2 cellular contexts compared by ENCODE assay signal in genomic region chr2:120908314-120908975, GRCh38.
TF ChIP-seq lines count a peak whose summit lies in the region.

No MANE protein-coding gene starts in this region.

TF ChIP-seq in IMR-90, 13 proteins besides CTCF, POLR2A, EP300 and RAD21:
- TF ChIP-seq RFX5 (IDR thresholded peaks at IDR 0.05; ENCODE audit: low read depth, low read length) (no peak), CEBPB (IDR thresholded peaks at IDR 0.05; ENCODE audit: low read depth, low read length) (no peak), CHD1 (IDR thresholded peaks at IDR 0.05; ENCODE audit: low read depth, low read length) (no peak), ELK1 (IDR thresholded peaks at IDR 0.05; ENCODE audit: borderline replicate concordance, low read depth, low read length) (no peak), MAZ (IDR thresholded peaks at IDR 0.05; ENCODE audit: borderline replicate concordance, low read depth, low read length) (no peak), USF2 (IDR thresholded peaks at IDR 0.05; ENCODE audit: low read depth, low read length) (no peak), SMC3 (IDR thresholded peaks at IDR 0.05; ENCODE audit: low read depth, low read length) (no peak), RCOR1 (IDR thresholded peaks at IDR 0.05; ENCODE audit: insufficient replicate concordance, low read length) (no peak), FOS (IDR thresholded peaks at IDR 0.05; ENCODE audit: low read depth, low read length) (no peak), BHLHE40 (IDR thresholded peaks at IDR 0.05; ENCODE audit: low read depth, low read length) (no peak), NFE2L2 (IDR thresholded peaks at IDR 0.05; ENCODE audit: low read depth, low read length) (no peak), MAFK (IDR thresholded peaks at IDR 0.05; ENCODE audit: low read depth, low read length) (no peak)

TF ChIP-seq in H1, 55 proteins besides CTCF, POLR2A, EP300 and RAD21:
- no peak for TF ChIP-seq RXRA (IDR thresholded peaks at IDR 0.05; ENCODE audit: insufficient read depth, low read depth, low read length)
- TF ChIP-seq TAF7 (optimal IDR thresholded peaks at IDR 0.05; ENCODE audit: borderline replicate concordance, low read depth, low read length) = no peak
- no peak for TF ChIP-seq RNF2 (IDR thresholded peaks at IDR 0.05; ENCODE audit: borderline replicate concordance, low read depth, low read length, missing control alignments, poor library complexity, severe bottlenecking)
- TF ChIP-seq SP2 (IDR thresholded peaks at IDR 0.05; ENCODE audit: low read length) = no peak
